In the genomic region with DNA sequence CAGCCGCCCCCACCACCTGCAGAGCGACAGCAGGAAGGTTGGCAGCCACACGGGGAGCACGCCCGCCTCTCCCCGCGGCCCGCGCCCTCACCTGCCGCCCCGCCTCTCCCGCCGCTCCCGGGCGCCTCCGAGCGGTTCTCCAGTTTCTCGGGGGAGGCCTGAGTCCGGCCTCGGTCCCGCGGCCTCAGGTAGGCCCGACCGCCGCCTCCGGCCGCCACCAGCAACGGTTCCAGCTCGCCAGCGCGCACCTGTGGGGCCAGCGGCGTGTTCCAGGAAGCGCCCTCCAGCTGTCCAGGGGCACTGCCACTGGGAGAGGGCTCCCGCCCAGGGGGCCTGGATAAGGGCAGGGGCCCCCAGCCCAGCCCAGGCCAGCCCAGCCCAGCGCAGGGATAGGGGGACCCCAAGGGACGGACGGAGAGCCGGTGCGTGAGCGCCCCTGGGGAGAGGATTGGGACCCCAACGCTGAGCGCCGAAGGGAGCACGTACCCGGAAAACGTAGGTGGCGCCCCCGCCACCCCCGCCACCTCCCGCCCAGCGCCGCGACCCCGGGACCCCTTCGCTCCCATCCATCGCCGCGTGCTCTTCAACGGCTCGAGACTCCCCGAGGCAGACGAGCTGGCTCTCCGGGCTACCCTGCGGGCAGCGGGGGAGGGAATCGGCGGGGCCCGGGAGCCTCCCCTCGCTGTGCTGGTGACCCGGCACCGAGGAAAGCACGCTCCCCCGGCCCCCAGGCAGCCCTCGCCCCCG, we compare ENCODE assay signal across 1 cellular context.
TF ChIP-seq lines count a peak whose summit lies in the region.

No MANE protein-coding gene starts in this region.

TF ChIP-seq in GM12878, 131 proteins besides CTCF, POLR2A, EP300 and RAD21:
- TF ChIP-seq CBX3 (IDR thresholded peaks at IDR 0.05; ENCODE audit: borderline replicate concordance, low read depth) (no peak), SRF (IDR thresholded peaks at IDR 0.05; ENCODE audit: low read depth in 2 of 2, low read length in 2 of 2) (no peak), SPI1 (IDR thresholded peaks at IDR 0.05; ENCODE audit: borderline replicate concordance, insufficient read depth, low read depth, low read length) (no peak), ATF7 (IDR thresholded peaks at IDR 0.05; ENCODE audit: low read depth) (no peak), IRF4 (IDR thresholded peaks at IDR 0.05; ENCODE audit: low read depth, low read length) (no peak), IKZF1 (conservative IDR thresholded peaks at IDR 0.05) (no peak), YBX1 (IDR thresholded peaks at IDR 0.05) (no peak), RFX5 (IDR thresholded peaks at IDR 0.05; ENCODE audit: low read depth, low read length) (no peak), SMARCA5 (IDR thresholded peaks at IDR 0.05) (no peak), SREBF1 (IDR thresholded peaks at IDR 0.05; ENCODE audit: low read length) (no peak), HDAC2 (IDR thresholded peaks at IDR 0.05) (no peak), MTA2 (IDR thresholded peaks at IDR 0.05; ENCODE audit: low read depth) (no peak), ZNF384 (IDR thresholded peaks at IDR 0.05; ENCODE audit: borderline replicate concordance, low read depth, low read length) (no peak), ZZZ3 (IDR thresholded peaks at IDR 0.05; ENCODE audit: control insufficient read depth, insufficient read length, low read depth) (no peak), PAX8 (IDR thresholded peaks at IDR 0.05) (no peak), STAT1 (conservative IDR thresholded peaks at IDR 0.05) (no peak)
- TF ChIP-seq, protein P1, sequence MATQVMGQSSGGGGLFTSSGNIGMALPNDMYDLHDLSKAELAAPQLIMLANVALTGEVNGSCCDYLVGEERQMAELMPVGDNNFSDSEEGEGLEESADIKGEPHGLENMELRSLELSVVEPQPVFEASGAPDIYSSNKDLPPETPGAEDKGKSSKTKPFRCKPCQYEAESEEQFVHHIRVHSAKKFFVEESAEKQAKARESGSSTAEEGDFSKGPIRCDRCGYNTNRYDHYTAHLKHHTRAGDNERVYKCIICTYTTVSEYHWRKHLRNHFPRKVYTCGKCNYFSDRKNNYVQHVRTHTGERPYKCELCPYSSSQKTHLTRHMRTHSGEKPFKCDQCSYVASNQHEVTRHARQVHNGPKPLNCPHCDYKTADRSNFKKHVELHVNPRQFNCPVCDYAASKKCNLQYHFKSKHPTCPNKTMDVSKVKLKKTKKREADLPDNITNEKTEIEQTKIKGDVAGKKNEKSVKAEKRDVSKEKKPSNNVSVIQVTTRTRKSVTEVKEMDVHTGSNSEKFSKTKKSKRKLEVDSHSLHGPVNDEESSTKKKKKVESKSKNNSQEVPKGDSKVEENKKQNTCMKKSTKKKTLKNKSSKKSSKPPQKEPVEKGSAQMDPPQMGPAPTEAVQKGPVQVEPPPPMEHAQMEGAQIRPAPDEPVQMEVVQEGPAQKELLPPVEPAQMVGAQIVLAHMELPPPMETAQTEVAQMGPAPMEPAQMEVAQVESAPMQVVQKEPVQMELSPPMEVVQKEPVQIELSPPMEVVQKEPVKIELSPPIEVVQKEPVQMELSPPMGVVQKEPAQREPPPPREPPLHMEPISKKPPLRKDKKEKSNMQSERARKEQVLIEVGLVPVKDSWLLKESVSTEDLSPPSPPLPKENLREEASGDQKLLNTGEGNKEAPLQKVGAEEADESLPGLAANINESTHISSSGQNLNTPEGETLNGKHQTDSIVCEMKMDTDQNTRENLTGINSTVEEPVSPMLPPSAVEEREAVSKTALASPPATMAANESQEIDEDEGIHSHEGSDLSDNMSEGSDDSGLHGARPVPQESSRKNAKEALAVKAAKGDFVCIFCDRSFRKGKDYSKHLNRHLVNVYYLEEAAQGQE (IDR thresholded peaks at IDR 0.05; ENCODE audit: low read depth, low read length): no peak
- TF ChIP-seq, protein P2, sequence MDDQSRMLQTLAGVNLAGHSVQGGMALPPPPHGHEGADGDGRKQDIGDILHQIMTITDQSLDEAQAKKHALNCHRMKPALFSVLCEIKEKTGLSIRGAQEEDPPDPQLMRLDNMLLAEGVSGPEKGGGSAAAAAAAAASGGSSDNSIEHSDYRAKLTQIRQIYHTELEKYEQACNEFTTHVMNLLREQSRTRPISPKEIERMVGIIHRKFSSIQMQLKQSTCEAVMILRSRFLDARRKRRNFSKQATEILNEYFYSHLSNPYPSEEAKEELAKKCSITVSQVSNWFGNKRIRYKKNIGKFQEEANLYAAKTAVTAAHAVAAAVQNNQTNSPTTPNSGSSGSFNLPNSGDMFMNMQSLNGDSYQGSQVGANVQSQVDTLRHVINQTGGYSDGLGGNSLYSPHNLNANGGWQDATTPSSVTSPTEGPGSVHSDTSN (IDR thresholded peaks at IDR 0.05; ENCODE audit: insufficient replicate concordance, low read depth, low read length): no peak
- TF ChIP-seq, protein P3, sequence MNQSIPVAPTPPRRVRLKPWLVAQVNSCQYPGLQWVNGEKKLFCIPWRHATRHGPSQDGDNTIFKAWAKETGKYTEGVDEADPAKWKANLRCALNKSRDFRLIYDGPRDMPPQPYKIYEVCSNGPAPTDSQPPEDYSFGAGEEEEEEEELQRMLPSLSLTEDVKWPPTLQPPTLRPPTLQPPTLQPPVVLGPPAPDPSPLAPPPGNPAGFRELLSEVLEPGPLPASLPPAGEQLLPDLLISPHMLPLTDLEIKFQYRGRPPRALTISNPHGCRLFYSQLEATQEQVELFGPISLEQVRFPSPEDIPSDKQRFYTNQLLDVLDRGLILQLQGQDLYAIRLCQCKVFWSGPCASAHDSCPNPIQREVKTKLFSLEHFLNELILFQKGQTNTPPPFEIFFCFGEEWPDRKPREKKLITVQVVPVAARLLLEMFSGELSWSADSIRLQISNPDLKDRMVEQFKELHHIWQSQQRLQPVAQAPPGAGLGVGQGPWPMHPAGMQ (IDR thresholded peaks at IDR 0.05; ENCODE audit: borderline replicate concordance): no peak
- TF ChIP-seq, protein P4, sequence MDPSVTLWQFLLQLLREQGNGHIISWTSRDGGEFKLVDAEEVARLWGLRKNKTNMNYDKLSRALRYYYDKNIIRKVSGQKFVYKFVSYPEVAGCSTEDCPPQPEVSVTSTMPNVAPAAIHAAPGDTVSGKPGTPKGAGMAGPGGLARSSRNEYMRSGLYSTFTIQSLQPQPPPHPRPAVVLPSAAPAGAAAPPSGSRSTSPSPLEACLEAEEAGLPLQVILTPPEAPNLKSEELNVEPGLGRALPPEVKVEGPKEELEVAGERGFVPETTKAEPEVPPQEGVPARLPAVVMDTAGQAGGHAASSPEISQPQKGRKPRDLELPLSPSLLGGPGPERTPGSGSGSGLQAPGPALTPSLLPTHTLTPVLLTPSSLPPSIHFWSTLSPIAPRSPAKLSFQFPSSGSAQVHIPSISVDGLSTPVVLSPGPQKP (IDR thresholded peaks at IDR 0.05; ENCODE audit: low read depth, low read length): no peak
